In the genomic region with DNA sequence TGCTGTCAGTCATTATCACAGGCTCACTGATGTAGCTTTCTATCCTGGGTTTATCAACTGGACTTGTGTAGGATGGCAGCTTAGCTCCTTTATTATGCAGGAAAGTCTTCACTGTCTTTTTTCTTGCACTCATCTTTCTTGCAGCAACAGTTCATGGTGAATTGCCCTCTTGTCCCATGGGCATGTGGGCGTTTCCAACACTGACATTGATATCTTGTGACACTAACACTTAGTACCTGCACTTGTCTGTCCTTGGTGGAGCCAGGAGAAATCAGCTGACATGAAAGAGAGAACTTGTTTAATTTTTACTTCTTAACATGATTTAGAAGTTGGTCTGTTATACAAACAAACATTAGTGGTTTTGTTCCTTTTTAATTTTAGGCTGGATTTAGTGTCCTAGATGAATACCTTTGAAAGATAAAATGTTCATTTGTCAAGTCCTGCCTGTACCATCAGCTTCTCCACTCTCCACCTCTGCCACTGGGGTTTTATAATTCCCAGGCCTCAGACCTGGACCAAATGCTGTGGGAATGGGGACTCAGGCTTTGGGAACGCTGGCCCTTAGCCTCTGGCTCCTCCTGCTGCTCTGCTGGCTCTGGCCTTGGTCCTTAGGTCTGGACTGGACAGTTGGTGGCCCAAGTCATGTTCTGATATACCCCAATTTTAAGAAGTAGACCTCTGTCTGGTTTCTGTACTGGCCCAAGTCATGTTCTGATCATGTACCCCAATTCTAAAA, we compare ENCODE assay signal across 2 cellular contexts.
TF ChIP-seq lines count a peak whose summit lies in the region.

No MANE protein-coding gene starts in this region.

TF ChIP-seq in A549, 52 proteins besides CTCF, POLR2A, EP300 and RAD21:
- TF ChIP-seq PHF8 (IDR thresholded peaks at IDR 0.05; ENCODE audit: borderline replicate concordance, low read depth) (no peak), HOXA7 (CRISPR knock-in tag; IDR thresholded peaks at IDR 0.05) (no peak), GATA3 (IDR thresholded peaks at IDR 0.05; ENCODE audit: borderline replicate concordance) (no peak), NFE2L2 (conservative IDR thresholded peaks at IDR 0.05; ENCODE audit: low read length) (no peak), REST (IDR thresholded peaks at IDR 0.05) (no peak), RARB (CRISPR knock-in tag; IDR thresholded peaks at IDR 0.05) (no peak), SMC3 (IDR thresholded peaks at IDR 0.05) (peak; percentile 29; the same call in 1 of the 3 replicates), ELK1 (IDR thresholded peaks at IDR 0.05; ENCODE audit: low read depth, low read length) (no peak)

TF ChIP-seq in HCT116, 20 proteins besides CTCF, POLR2A, EP300 and RAD21:
- TF ChIP-seq EZH2phosphoT487 (IDR thresholded peaks at IDR 0.05; ENCODE audit: borderline replicate concordance) (no peak), JUND (IDR thresholded peaks at IDR 0.05) (no peak), EZH2 (IDR thresholded peaks at IDR 0.05) (no peak), SIN3A (IDR thresholded peaks at IDR 0.05; ENCODE audit: low read depth) (no peak), ZBTB33 (IDR thresholded peaks at IDR 0.05; ENCODE audit: extremely low read depth, insufficient replicate concordance, low read length) (no peak), YY1 (IDR thresholded peaks at IDR 0.05; ENCODE audit: extremely low read depth, insufficient replicate concordance, low read depth, low read length) (no peak)
TF ChIP-seq in HCT116: peak in this region for 0.
